ENCODE assay signal across 1 cellular context in the genomic region with DNA sequence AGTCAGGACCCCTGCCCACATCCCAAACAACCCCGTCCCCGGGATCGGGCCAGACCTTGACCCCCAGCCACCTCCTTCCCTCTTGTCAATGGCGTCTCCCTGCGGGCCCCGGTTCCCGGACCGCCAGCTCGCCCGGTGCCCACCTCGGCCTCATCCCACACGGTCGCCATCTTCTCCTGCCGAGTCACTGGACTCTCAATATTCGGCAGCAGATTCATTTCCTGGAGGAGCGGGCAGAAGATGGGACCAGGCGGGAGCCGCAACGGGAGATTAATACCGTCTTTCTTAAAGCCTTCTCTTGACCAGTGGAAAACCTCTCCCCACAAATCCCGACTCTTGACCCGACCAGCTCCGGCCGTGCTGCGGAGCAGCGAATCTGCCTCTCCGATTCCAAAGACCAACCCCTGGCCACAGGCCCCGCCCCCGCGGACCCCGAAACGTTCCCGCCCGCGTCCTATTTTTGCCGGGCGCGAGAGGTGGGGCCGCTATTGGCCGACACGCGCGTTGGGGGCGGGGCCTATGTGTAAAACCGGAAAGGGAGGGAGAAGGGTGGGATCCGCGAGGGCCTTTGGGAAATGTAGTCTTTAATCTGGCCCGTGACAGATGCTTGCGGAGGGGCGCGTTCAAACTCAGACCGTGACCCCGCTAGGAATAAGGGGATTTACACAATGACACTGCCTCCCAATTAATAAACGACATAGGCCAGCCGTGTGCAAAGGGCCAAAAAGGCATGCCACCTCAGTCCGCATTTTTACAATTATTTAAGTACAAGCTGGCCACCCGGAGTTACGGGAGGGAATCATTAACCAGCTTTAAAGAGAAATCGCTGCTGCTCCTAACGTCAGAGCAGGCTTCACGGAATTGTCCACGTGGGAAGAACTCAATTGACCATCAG.
TF ChIP-seq lines count a peak whose summit lies in the region.

A gene (minus strand): TSS at position 378 of the 895 bp plus-strand sequence. CDS start 160 bp downstream, at position 218.

TF ChIP-seq in K562, 482 proteins besides CTCF, POLR2A, EP300 and RAD21 (continued from another document and continues in another):
- TF ChIP-seq, protein P1, sequence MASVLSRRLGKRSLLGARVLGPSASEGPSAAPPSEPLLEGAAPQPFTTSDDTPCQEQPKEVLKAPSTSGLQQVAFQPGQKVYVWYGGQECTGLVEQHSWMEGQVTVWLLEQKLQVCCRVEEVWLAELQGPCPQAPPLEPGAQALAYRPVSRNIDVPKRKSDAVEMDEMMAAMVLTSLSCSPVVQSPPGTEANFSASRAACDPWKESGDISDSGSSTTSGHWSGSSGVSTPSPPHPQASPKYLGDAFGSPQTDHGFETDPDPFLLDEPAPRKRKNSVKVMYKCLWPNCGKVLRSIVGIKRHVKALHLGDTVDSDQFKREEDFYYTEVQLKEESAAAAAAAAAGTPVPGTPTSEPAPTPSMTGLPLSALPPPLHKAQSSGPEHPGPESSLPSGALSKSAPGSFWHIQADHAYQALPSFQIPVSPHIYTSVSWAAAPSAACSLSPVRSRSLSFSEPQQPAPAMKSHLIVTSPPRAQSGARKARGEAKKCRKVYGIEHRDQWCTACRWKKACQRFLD (CRISPR knock-in tag; IDR thresholded peaks at IDR 0.05) = peak; percentile 67; the same call in 1 of the 2 replicates
- TF ChIP-seq ZFP1 (CRISPR knock-in tag; IDR thresholded peaks at IDR 0.05) (no peak), ATF7 (IDR thresholded peaks at IDR 0.05) (peak; percentile 74), TCF3 (CRISPR knock-in tag; IDR thresholded peaks at IDR 0.05) (no peak; the same call in 1 of the 2 replicates), ZC3H4 (CRISPR knock-in tag; IDR thresholded peaks at IDR 0.05; ENCODE audit: borderline replicate concordance) (no peak), ZZZ3 (IDR thresholded peaks at IDR 0.05) (peak; percentile 93; the same call in 1 of the 2 replicates), BCL6 (CRISPR knock-in tag; IDR thresholded peaks at IDR 0.05) (no peak), YBX1 (IDR thresholded peaks at IDR 0.05) (no peak), HIVEP1 (CRISPR knock-in tag; IDR thresholded peaks at IDR 0.05) (0 out of 2 replicates have a peak, but pooled peaks have one; percentile 40), ZNF212 (CRISPR knock-in tag; IDR thresholded peaks at IDR 0.05) (0 out of 2 replicates have a peak, but pooled peaks have one; percentile 27), POU5F1 (IDR thresholded peaks at IDR 0.05; ENCODE audit: borderline replicate concordance, low read depth, low read length, partially characterized antibody) (no peak), ZNF121 (CRISPR knock-in tag; conservative IDR thresholded peaks at IDR 0.05) (no peak), SP2 (IDR thresholded peaks at IDR 0.05; ENCODE audit: extremely low read depth, low read depth, low read length, poor library complexity, severe bottlenecking) (peak; percentile 50), BMI1 (IDR thresholded peaks at IDR 0.05; ENCODE audit: low read length) (no peak), CREM (IDR thresholded peaks at IDR 0.05; ENCODE audit: low read depth) (peak; percentile 71), EGR1 (conservative IDR thresholded peaks at IDR 0.05) (peak; percentile 90), SAP30 (IDR thresholded peaks at IDR 0.05; ENCODE audit: borderline replicate concordance, insufficient read depth, low read depth, low read length, poor library complexity, severe bottlenecking) (peak; percentile 39), L3MBTL2 (IDR thresholded peaks at IDR 0.05) (peak; percentile 22; the same call in 1 of the 2 replicates), ZNF436 (CRISPR knock-in tag; IDR thresholded peaks at IDR 0.05) (no peak), MEF2D (tag; conservative IDR thresholded peaks at IDR 0.05; ENCODE audit: low read depth) (0 out of 2 replicates have a peak, but pooled peaks have one; percentile 63), PHTF2 (CRISPR knock-in tag; IDR thresholded peaks at IDR 0.05) (no peak), ZNF316 (IDR thresholded peaks at IDR 0.05) (peak; percentile 69), ZNF717 (CRISPR knock-in tag; IDR thresholded peaks at IDR 0.05) (no peak), POLR2AphosphoS2 (IDR thresholded peaks at IDR 0.05; ENCODE audit: low read length) (no peak), HMG20A (CRISPR knock-in tag; conservative IDR thresholded peaks at IDR 0.05) (no peak), ZNF785 (CRISPR knock-in tag; IDR thresholded peaks at IDR 0.05) (no peak), TOE1 (IDR thresholded peaks at IDR 0.05; ENCODE audit: borderline replicate concordance) (peak; percentile 92), TOE1 (CRISPR knock-in tag; IDR thresholded peaks at IDR 0.05; ENCODE audit: borderline replicate concordance, low read depth) (no peak), DACH1 (IDR thresholded peaks at IDR 0.05; ENCODE audit: partially characterized antibody) (no peak), ELF4 (CRISPR knock-in tag; IDR thresholded peaks at IDR 0.05) (peak; percentile 28; the same call in 1 of the 2 replicates), GABPA (tag; conservative IDR thresholded peaks at IDR 0.05; ENCODE audit: low read depth) (peak; percentile 95), ZNF140 (CRISPR knock-in tag; IDR thresholded peaks at IDR 0.05) (no peak), SLC30A9 (CRISPR knock-in tag; IDR thresholded peaks at IDR 0.05) (no peak), EHMT2 (IDR thresholded peaks at IDR 0.05) (no peak), ZNF79 (CRISPR knock-in tag; IDR thresholded peaks at IDR 0.05; ENCODE audit: low read depth) (no peak), HDAC1 (IDR thresholded peaks at IDR 0.05) (peak in 1 of 2 experiments; percentile 82; a peak in 2 of 4 replicates), GTF2A2 (tag; IDR thresholded peaks at IDR 0.05) (peak; percentile 78), RBFOX2 (IDR thresholded peaks at IDR 0.05; ENCODE audit: low read depth, low read length) (peak; percentile 96), SAFB2 (IDR thresholded peaks at IDR 0.05; ENCODE audit: borderline replicate concordance, low read depth, low read length, severe bottlenecking) (no peak), HMGN3 (IDR thresholded peaks at IDR 0.05; ENCODE audit: borderline replicate concordance, extremely low read depth, insufficient read length, low read depth, low read length) (peak; percentile 68), STAT5B (CRISPR knock-in tag; IDR thresholded peaks at IDR 0.05) (no peak), HNRNPUL1 (IDR thresholded peaks at IDR 0.05; ENCODE audit: low read length) (no peak), TARDBP (IDR thresholded peaks at IDR 0.05) (no peak)
- TF ChIP-seq, protein P2, sequence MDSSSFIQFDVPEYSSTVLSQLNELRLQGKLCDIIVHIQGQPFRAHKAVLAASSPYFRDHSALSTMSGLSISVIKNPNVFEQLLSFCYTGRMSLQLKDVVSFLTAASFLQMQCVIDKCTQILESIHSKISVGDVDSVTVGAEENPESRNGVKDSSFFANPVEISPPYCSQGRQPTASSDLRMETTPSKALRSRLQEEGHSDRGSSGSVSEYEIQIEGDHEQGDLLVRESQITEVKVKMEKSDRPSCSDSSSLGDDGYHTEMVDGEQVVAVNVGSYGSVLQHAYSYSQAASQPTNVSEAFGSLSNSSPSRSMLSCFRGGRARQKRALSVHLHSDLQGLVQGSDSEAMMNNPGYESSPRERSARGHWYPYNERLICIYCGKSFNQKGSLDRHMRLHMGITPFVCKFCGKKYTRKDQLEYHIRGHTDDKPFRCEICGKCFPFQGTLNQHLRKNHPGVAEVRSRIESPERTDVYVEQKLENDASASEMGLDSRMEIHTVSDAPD (CRISPR knock-in tag; IDR thresholded peaks at IDR 0.05) = no peak
- TF ChIP-seq, protein P3, sequence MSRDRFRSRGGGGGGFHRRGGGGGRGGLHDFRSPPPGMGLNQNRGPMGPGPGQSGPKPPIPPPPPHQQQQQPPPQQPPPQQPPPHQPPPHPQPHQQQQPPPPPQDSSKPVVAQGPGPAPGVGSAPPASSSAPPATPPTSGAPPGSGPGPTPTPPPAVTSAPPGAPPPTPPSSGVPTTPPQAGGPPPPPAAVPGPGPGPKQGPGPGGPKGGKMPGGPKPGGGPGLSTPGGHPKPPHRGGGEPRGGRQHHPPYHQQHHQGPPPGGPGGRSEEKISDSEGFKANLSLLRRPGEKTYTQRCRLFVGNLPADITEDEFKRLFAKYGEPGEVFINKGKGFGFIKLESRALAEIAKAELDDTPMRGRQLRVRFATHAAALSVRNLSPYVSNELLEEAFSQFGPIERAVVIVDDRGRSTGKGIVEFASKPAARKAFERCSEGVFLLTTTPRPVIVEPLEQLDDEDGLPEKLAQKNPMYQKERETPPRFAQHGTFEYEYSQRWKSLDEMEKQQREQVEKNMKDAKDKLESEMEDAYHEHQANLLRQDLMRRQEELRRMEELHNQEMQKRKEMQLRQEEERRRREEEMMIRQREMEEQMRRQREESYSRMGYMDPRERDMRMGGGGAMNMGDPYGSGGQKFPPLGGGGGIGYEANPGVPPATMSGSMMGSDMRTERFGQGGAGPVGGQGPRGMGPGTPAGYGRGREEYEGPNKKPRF (IDR thresholded peaks at IDR 0.05; ENCODE audit: low read depth, low read length) = no peak
- TF ChIP-seq, protein P4, sequence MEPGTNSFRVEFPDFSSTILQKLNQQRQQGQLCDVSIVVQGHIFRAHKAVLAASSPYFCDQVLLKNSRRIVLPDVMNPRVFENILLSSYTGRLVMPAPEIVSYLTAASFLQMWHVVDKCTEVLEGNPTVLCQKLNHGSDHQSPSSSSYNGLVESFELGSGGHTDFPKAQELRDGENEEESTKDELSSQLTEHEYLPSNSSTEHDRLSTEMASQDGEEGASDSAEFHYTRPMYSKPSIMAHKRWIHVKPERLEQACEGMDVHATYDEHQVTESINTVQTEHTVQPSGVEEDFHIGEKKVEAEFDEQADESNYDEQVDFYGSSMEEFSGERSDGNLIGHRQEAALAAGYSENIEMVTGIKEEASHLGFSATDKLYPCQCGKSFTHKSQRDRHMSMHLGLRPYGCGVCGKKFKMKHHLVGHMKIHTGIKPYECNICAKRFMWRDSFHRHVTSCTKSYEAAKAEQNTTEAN (CRISPR knock-in tag; IDR thresholded peaks at IDR 0.05) = peak; percentile 77; the same call in 1 of the 2 replicates
- TF ChIP-seq, protein P5, sequence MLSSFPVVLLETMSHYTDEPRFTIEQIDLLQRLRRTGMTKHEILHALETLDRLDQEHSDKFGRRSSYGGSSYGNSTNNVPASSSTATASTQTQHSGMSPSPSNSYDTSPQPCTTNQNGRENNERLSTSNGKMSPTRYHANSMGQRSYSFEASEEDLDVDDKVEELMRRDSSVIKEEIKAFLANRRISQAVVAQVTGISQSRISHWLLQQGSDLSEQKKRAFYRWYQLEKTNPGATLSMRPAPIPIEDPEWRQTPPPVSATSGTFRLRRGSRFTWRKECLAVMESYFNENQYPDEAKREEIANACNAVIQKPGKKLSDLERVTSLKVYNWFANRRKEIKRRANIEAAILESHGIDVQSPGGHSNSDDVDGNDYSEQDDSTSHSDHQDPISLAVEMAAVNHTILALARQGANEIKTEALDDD (IDR thresholded peaks at IDR 0.05) = no peak
- TF ChIP-seq, protein P6, sequence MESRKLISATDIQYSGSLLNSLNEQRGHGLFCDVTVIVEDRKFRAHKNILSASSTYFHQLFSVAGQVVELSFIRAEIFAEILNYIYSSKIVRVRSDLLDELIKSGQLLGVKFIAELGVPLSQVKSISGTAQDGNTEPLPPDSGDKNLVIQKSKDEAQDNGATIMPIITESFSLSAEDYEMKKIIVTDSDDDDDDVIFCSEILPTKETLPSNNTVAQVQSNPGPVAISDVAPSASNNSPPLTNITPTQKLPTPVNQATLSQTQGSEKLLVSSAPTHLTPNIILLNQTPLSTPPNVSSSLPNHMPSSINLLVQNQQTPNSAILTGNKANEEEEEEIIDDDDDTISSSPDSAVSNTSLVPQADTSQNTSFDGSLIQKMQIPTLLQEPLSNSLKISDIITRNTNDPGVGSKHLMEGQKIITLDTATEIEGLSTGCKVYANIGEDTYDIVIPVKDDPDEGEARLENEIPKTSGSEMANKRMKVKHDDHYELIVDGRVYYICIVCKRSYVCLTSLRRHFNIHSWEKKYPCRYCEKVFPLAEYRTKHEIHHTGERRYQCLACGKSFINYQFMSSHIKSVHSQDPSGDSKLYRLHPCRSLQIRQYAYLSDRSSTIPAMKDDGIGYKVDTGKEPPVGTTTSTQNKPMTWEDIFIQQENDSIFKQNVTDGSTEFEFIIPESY (CRISPR knock-in tag; IDR thresholded peaks at IDR 0.05) = 0 out of 2 replicates have a peak, but pooled peaks have one; percentile 34
- TF ChIP-seq, protein P7, sequence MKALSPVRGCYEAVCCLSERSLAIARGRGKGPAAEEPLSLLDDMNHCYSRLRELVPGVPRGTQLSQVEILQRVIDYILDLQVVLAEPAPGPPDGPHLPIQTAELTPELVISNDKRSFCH (CRISPR knock-in tag; IDR thresholded peaks at IDR 0.05) = no peak
- TF ChIP-seq, protein P7 (tag; IDR thresholded peaks at IDR 0.05) = 0 out of 2 replicates have a peak, but pooled peaks have one; percentile 16
- TF ChIP-seq, protein P8, sequence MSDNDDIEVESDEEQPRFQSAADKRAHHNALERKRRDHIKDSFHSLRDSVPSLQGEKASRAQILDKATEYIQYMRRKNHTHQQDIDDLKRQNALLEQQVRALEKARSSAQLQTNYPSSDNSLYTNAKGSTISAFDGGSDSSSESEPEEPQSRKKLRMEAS (CRISPR knock-in tag; IDR thresholded peaks at IDR 0.05) = peak; percentile 83
- TF ChIP-seq, protein P9, sequence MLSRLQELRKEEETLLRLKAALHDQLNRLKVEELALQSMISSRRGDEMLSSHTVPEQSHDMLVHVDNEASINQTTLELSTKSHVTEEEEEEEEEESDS (CRISPR knock-in tag; IDR thresholded peaks at IDR 0.05) = no peak
- TF ChIP-seq, protein P10, sequence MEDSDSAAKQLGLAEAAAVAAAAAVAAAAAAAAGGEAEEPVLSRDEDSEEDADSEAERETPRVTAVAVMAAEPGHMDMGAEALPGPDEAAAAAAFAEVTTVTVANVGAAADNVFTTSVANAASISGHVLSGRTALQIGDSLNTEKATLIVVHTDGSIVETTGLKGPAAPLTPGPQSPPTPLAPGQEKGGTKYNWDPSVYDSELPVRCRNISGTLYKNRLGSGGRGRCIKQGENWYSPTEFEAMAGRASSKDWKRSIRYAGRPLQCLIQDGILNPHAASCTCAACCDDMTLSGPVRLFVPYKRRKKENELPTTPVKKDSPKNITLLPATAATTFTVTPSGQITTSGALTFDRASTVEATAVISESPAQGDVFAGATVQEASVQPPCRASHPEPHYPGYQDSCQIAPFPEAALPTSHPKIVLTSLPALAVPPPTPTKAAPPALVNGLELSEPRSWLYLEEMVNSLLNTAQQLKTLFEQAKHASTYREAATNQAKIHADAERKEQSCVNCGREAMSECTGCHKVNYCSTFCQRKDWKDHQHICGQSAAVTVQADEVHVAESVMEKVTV (CRISPR knock-in tag; IDR thresholded peaks at IDR 0.05) = no peak
- TF ChIP-seq, protein P11, sequence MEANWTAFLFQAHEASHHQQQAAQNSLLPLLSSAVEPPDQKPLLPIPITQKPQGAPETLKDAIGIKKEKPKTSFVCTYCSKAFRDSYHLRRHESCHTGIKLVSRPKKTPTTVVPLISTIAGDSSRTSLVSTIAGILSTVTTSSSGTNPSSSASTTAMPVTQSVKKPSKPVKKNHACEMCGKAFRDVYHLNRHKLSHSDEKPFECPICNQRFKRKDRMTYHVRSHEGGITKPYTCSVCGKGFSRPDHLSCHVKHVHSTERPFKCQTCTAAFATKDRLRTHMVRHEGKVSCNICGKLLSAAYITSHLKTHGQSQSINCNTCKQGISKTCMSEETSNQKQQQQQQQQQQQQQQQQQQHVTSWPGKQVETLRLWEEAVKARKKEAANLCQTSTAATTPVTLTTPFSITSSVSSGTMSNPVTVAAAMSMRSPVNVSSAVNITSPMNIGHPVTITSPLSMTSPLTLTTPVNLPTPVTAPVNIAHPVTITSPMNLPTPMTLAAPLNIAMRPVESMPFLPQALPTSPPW (CRISPR knock-in tag; IDR thresholded peaks at IDR 0.05) = peak; percentile 96
